ENCODE assay signal across 8 cellular contexts in the genomic region with DNA sequence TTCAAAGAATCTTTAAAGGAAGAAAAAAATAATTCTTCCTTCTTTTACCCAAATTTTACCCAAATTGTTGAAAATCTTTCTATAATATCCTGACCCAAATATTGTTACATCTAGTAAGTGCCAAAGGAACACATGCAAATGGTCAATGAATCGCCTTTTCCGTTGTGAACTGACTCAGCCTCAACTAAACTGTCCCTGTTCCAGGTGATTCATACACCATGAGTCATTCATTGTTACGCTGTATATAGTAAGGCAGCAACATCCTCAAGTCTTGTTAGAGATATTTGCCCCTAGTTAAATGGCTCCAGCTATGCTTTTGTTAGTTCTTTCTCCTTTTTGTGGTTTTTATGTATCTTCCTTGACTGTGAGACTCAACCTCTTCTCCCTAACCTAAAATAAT. TPM values are rescaled to one million over a fixed set of nuclear protein-coding genes. Genes with fewer than 3 reads are reported as not detected.
DNase-seq lines count a peak whose midpoint lies in the region; ATAC-seq and TF ChIP-seq lines count a peak whose summit lies in the region.

No MANE protein-coding gene starts in this region.

- peak overlapping the region; percentile 64 to 96 (median 94) for H3K27ac ChIP-seq in transverse colon

- peaks cover 0 to 16% (median 5%) of the 10 kb centered on the region in 4 donors for H3K36me3 ChIP-seq in transverse colon
- H3K36me3 ChIP-seq in H7 (replicated peaks; ENCODE audit: control insufficient read depth, insufficient read depth, low read length) = no peaks in the 10 kb centered on the region

- in situ Hi-C loops in transverse colon (cut with MboI; ENCODE audit: low pct_ligation_motif_present in 1 of 4, low pct_unique_long_range_greater_than_20kb in 1 of 4, low sequenced_read_pairs in 3 of 4) = loop anchor here in 2 of 4 donors (5.0 to 25.0 kb wide), 4 partner anchors 302 to 1105 kb away; no protein-coding TSS in a partner anchor

- peaks cover 0 to 58% (median 28%) of the 10 kb centered on the region in 4 donors for H3K4me1 ChIP-seq in transverse colon

- no peaks in the 10 kb centered on the region for H3K9me3 Mint-ChIP-seq in activated T-helper 1 cell treated with anti-CD3 and anti-CD28 coated beads, Interleukin-12 subunit alpha, Interleukin-12 subunit beta, Interleukin-2, Interleukin-4 antibody, amounts not matched to agents 30 ng/mL and 10 ng/mL and 1 ng/mL, durations not matched to agents 14 hours and 24 hours and 36 hours

- H3K4me1 Mint-ChIP-seq in activated T-helper 1 cell treated with anti-CD3 and anti-CD28 coated beads, Interleukin-12 subunit alpha, Interleukin-12 subunit beta, Interleukin-2, Interleukin-4 antibody, amounts not matched to agents 30 ng/mL and 10 ng/mL and 1 ng/mL, durations not matched to agents 14 hours and 24 hours and 36 hours (ENCODE audit: low read depth) = peaks cover 60% of the 10 kb centered on the region

- DNase-seq in AG08395 (ENCODE audit: low spot score) = peak; percentile 88
- DNase-seq in HS-27A (ENCODE audit: low read depth) = peak; percentile 91
- no peak for DNase-seq in activated T-helper 1 cell treated with anti-CD3 and anti-CD28 coated beads, Interleukin-12 subunit alpha, Interleukin-12 subunit beta, Interleukin-2, Interleukin-4 antibody, amounts not matched to agents 30 ng/mL and 10 ng/mL and 1 ng/mL, durations not matched to agents 14 hours and 24 hours and 36 hours (ENCODE audit: low spot score)
- DNase-seq in hepatic stellate cell (ENCODE audit: low spot score) = peak; percentile 57
- DNase-seq in transverse colon = no peak
- DNase-seq in H7 = no peak
- no peak for DNase-seq in NCI-H1694 (lab: John Stamatoyannopoulos, UW)

- H3K27ac Mint-ChIP-seq in activated T-helper 1 cell treated with anti-CD3 and anti-CD28 coated beads, Interleukin-12 subunit alpha, Interleukin-12 subunit beta, Interleukin-2, Interleukin-4 antibody, amounts not matched to agents 30 ng/mL and 10 ng/mL and 1 ng/mL, durations not matched to agents 14 hours and 24 hours and 36 hours = peak overlapping the region; percentile 91

- peaks cover 62% of the 10 kb centered on the region for H3K36me3 Mint-ChIP-seq in activated T-helper 1 cell treated with anti-CD3 and anti-CD28 coated beads, Interleukin-12 subunit alpha, Interleukin-12 subunit beta, Interleukin-2, Interleukin-4 antibody, amounts not matched to agents 30 ng/mL and 10 ng/mL and 1 ng/mL, durations not matched to agents 14 hours and 24 hours and 36 hours (ENCODE audit: low read depth)

- TF ChIP-seq CTCF in transverse colon (IDR thresholded peaks at IDR 0.05) = no peak

- H3K9me3 ChIP-seq in transverse colon = no peaks in the 10 kb centered on the region

- TF ChIP-seq EP300 in transverse colon (IDR thresholded peaks at IDR 0.05; ENCODE audit: low read depth) = no peak

- H3K4me3 Mint-ChIP-seq in activated T-helper 1 cell treated with anti-CD3 and anti-CD28 coated beads, Interleukin-12 subunit alpha, Interleukin-12 subunit beta, Interleukin-2, Interleukin-4 antibody, amounts not matched to agents 30 ng/mL and 10 ng/mL and 1 ng/mL, durations not matched to agents 14 hours and 24 hours and 36 hours = peak overlapping the region; percentile 56

- H3K27me3 ChIP-seq in transverse colon (no peaks in the 10 kb centered on the region), H7 (ENCODE audit: control insufficient read depth, insufficient read depth, low read length) (no peaks in the 10 kb centered on the region)

- no peak for TF ChIP-seq POLR2A in transverse colon (IDR thresholded peaks at IDR 0.05)

- 5 to 14% methylated on average over 3 of the region's 3 CpGs for WGBS in transverse colon (ENCODE audit: low coverage in 1 of 2), 2 donors

- no peaks in the 10 kb centered on the region for H3K27me3 Mint-ChIP-seq in activated T-helper 1 cell treated with anti-CD3 and anti-CD28 coated beads, Interleukin-12 subunit alpha, Interleukin-12 subunit beta, Interleukin-2, Interleukin-4 antibody, amounts not matched to agents 30 ng/mL and 10 ng/mL and 1 ng/mL, durations not matched to agents 14 hours and 24 hours and 36 hours (ENCODE audit: insufficient read depth)

- peak; percentile 85 for ATAC-seq in GM18868 (IDR thresholded peaks at IDR 0.05; ENCODE audit: unreplicated experiment)

- H3K4me3 ChIP-seq in transverse colon (no peak overlapping the region), H7 (ENCODE audit: insufficient read depth, low read depth, low read length) (no peak overlapping the region)

- intact Hi-C loops in activated T-helper 1 cell treated with anti-CD3 and anti-CD28 coated beads, Interleukin-12 subunit alpha, Interleukin-12 subunit beta, Interleukin-2, Interleukin-4 antibody, amounts not matched to agents 30 ng/mL and 10 ng/mL and 1 ng/mL, durations not matched to agents 14 hours and 24 hours and 36 hours (cut with micrococcal nuclease) = loop anchor here (1.0 to 5.0 kb wide), 7 partner anchors 66 to 1512 kb away; a partner anchor contains a TSS
- intact Hi-C loops in transverse colon (cut with DNase I; ENCODE audit: low total_unique reads) = loop anchor here (2.0 to 10.0 kb wide), 3 partner anchors 737 to 1111 kb away; no protein-coding TSS in a partner anchor

RNA-seq across cellular contexts. Expression of a gene that starts 9.7 kb away (rescaled TPM):
- total RNA-seq in activated T-helper 1 cell treated with anti-CD3 and anti-CD28 coated beads, Interleukin-12 subunit alpha, Interleukin-12 subunit beta, Interleukin-2, Interleukin-4 antibody, amounts not matched to agents 30 ng/mL and 10 ng/mL and 1 ng/mL, durations not matched to agents 14 hours and 24 hours and 36 hours = 57.3 and 61.0 TPM in 2 replicates
- total RNA-seq in transverse colon = 100 to 1,000 TPM in 3 of 4 donors, 10 to 100 TPM in 1; 39.6 to 127 (median 105) TPM
- 0.07 and 0.31 TPM in 2 replicates for total RNA-seq in H7 (2014; rRNA removed; shearing (Covaris generic))

Comparison
In these comparisons a context has a peak if more than half of its experiments do, and no peak if none do; other contexts are left out.
1. DNase-seq: peak in AG08395 (single experiment), HS-27A (single experiment) and hepatic stellate cell (single experiment); none in activated T-helper 1 cell treated with anti-CD3 and anti-CD28 coated beads, Interleukin-12 subunit alpha, Interleukin-12 subunit beta, Interleukin-2, Interleukin-4 antibody, amounts not matched to agents 30 ng/mL and 10 ng/mL and 1 ng/mL, durations not matched to agents 14 hours and 24 hours and 36 hours (single experiment), transverse colon (single experiment), H7 (single experiment) and NCI-H1694 (single experiment).
2. RNA of a gene that starts 9.7 kb away (total RNA-seq): 39.6 to 127 TPM in transverse colon and 57.3 to 61.0 TPM in activated T-helper 1 cell treated with anti-CD3 and anti-CD28 coated beads, Interleukin-12 subunit alpha, Interleukin-12 subunit beta, Interleukin-2, Interleukin-4 antibody, amounts not matched to agents 30 ng/mL and 10 ng/mL and 1 ng/mL, durations not matched to agents 14 hours and 24 hours and 36 hours; 0.07 to 0.31 TPM in H7; every median in the first group is over 10 times any median in the second.